7 cellular contexts compared by ENCODE assay signal in the genomic region with DNA sequence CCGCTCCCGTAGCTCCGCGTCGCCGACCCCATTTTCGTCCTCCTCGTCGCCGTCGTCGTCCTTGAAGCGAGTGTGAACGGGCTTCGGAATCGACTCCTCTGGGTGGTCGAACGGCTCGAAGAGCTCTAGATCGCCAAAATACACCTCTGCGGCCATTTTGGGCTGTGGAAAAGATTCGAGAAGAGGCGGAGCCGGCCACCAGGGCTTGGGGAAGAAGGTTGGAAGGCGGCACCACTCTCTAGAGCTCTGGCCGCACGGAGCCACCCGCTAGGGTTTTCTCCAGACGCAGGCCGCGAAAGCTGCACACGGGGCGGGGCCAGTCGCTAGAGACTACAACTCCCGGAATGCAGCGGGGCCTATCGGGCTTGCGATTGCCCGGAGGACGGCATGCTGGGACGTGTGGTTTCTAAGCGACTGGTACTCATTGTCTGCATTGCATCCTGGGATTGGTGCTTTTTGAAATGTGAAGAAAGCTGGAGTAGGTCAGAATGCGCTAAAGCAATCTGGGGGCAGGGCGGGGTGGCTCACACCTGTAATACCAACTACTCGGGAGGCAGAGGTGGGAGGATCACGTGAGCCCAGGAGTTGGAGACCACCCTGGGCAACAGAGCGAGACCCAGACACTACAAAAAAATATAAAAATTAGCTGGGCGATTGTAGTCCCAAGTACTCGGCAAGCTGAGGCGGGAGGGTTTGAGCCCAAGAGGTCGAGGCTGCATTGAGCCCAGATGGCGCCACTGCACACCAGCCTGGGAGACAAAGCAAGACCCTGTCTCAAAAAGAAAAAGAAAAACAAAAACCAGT. TPM values are rescaled to one million over a fixed set of nuclear protein-coding genes. Genes with fewer than 3 reads are reported as not detected.
DNase-seq lines count a peak whose midpoint lies in the region; ATAC-seq, FAIRE-seq and TF ChIP-seq lines count a peak whose summit lies in the region.

A gene (minus strand): TSS at position 248 of the 804 bp plus-strand sequence. CDS start 92 bp downstream, at position 156.

- peak within 1 kb of the TSS; percentile 78 for H3K4me3 ChIP-seq in astrocyte of the cerebellum (ENCODE audit: low read depth, low read length)

- DNase-seq in GM18507 (ENCODE audit: extremely low spot score, insufficient read length, low read depth), result peak; percentile 88
- DNase-seq in NCI-H2029 treated with DMSO at 0.1 percent for 48 hours (lab: John Stamatoyannopoulos, UW), result peak; percentile 97
- peak; percentile 93 for DNase-seq in T-helper 9 cell
- DNase-seq in astrocyte of the cerebellum (ENCODE audit: low read depth), result peak; percentile 97
- DNase-seq in hepatic stellate cell (ENCODE audit: low spot score), result peak; percentile 92
- peak; percentile 98 for DNase-seq in renal cortical epithelial cell (ENCODE audit: low read depth)

- in situ Hi-C loops in astrocyte of the cerebellum (cut with HindIII; ENCODE audit: low sequenced_read_pairs), result no loop called here

- ATAC-seq in HG02981 (IDR thresholded peaks at IDR 0.05; ENCODE audit: unreplicated experiment), result peak; percentile 95

- TF ChIP-seq CTCF in astrocyte of the cerebellum (IDR thresholded peaks at IDR 0.05; ENCODE audit: low read depth, low read length, missing control alignments), result no peak

- FAIRE-seq in GM18507 (lab: Jason Lieb, UNC), result peak; percentile 98

RNA-seq across cellular contexts. Expression of the gene that starts here (rescaled TPM):
- 16.5 and 27.2 TPM in 2 replicates for total RNA-seq in renal cortical epithelial cell

Comparison
In these comparisons a context has a peak if more than half of its experiments do, and no peak if none do; other contexts are left out.
1. Peak in every context shown above with its lines: DNase-seq, ATAC-seq and H3K4me3 ChIP-seq.